ENCODE assay signal across 8 cellular contexts in genomic region chr1:84506002-84506728, GRCh38. TPM values are rescaled to one million over a fixed set of nuclear protein-coding genes. Genes with fewer than 3 reads are reported as not detected.
DNase-seq lines count a peak whose midpoint lies in the region; ATAC-seq and TF ChIP-seq lines count a peak whose summit lies in the region.

TSS of gene GNG5 (minus strand) at chr1:84506581. CDS start at chr1:84506091, 490 bp downstream.
A gene with protein sequence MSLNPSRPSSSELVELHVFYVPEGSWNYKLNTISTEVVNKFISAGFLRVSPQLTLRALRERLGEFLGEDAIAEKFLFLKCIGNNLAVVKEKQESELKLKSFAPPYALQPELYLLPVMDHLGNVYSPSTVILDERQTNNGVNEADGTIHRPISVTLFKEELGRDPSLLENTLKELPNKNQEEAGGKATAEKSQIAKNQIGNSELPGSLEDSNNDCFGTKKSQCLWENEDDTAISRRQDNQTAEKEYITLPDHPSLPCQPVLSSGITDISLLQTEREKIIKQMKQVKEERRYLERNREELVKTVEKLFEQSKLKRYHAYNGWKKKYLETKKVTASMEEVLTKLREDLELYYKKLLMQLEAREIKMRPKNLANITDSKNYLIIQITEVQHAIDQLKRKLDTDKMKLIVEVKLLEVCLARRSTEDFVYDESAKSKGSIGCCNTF (plus strand): TSS chr1:84506386. CDS start chr1:84516360, 9,974 bp downstream.

- H3K4me3 Mint-ChIP-seq in T-cell: peak within 1 kb of the TSS; percentile 98 to 100 (median 98)

- in situ Hi-C loops in GM13977 (cut with MboI; ENCODE audit: low pct_unique_long_range_greater_than_20kb, low sequenced_read_pairs, unreplicated experiment): no loop called here

- under 1% methylated on average over 34 of the region's 60 CpGs for WGBS in prostate gland
- under 1% methylated on average over 60 of the region's 60 CpGs for WGBS in urinary bladder

- no peak for TF ChIP-seq CTCF in GM13977 (IDR thresholded peaks at IDR 0.05; ENCODE audit: extremely low read depth, insufficient read depth, missing control alignments)
- peak in 1 of 4 experiments; percentile 10 for TF ChIP-seq CTCF in prostate gland (IDR thresholded peaks at IDR 0.05)

- CTCF ChIA-PET in T-cell (lab: Charles Lee): interaction anchor here (0.5 to 2.0 kb wide), 14 partner anchors 10 to 530 kb away, joined by 3 to 11 read pairs (median 6); partner anchors contain the start of genes PRKACB (in 2 of the 2) and CTBS (in 1 of the 2)

- DNase-seq in GM13977 (ENCODE audit: low spot score) (peak; percentile 98), NCI-H146 (lab: John Stamatoyannopoulos, UW) (peak; percentile 95), T-cell (peak; percentile 91 to 98 (median 96)), amniotic stem cell (lab: John Stamatoyannopoulos, UW) (peak; percentile 92), left ventricle myocardium superior (peak; percentile 100), prostate gland (ENCODE audit: low spot score) (peak; percentile 98)

- H3K4me1 ChIP-seq in prostate gland (replicated peaks): peaks cover 2% of the 10 kb centered on the region
- H3K4me1 ChIP-seq in urinary bladder (ENCODE audit: insufficient read depth): no peaks in the 10 kb centered on the region

- H3K27ac ChIP-seq in prostate gland: peak within 1 kb of the TSS; percentile 95 to 96
- H3K27ac ChIP-seq in urinary bladder (ENCODE audit: low read depth): peak within 1 kb of the TSS; percentile 97

- no peaks in the 10 kb centered on the region for H3K36me3 ChIP-seq in prostate gland
- peaks cover 1% of the 10 kb centered on the region for H3K36me3 ChIP-seq in urinary bladder (ENCODE audit: insufficient read depth)

- peaks cover 16% of the 10 kb centered on the region for H3K36me3 Mint-ChIP-seq in T-cell

- H3K27ac Mint-ChIP-seq in T-cell: peak within 1 kb of the TSS; percentile 94 to 97

- H3K27me3 ChIP-seq in prostate gland (replicated peaks; ENCODE audit: insufficient read depth): no peaks in the 10 kb centered on the region

- H3K4me3 ChIP-seq in prostate gland (peak within 1 kb of the TSS; percentile 59 to 83), urinary bladder (ENCODE audit: low read depth, low read length) (peak within 1 kb of the TSS; percentile 75)

- H3K9me3 ChIP-seq in prostate gland: no peaks in the 10 kb centered on the region

- H3K4me1 Mint-ChIP-seq in T-cell: peaks cover 42 to 53% (median 46%) of the 10 kb centered on the region in 3 donors

- intact Hi-C loops in left ventricle myocardium superior (cut with micrococcal nuclease): no loop called here
- intact Hi-C loops in prostate gland (cut with DNase I): loop anchor here (5.0 kb wide), 1 partner anchor 66 kb away; the partner anchor contains the start of gene CTBS

- TF ChIP-seq POLR2A in prostate gland (IDR thresholded peaks at IDR 0.05): peak; percentile 79

- ATAC-seq in HG02870 (IDR thresholded peaks at IDR 0.05; ENCODE audit: unreplicated experiment) (peak; percentile 80), T-cell (replicated peaks in 1 of 4) (peak; percentile 91 to 94 (median 91)), left ventricle myocardium superior (peak; percentile 96)

- peaks cover 0 to 5% (median 2%) of the 10 kb centered on the region in 3 donors for H3K9me3 Mint-ChIP-seq in T-cell

- no peaks in the 10 kb centered on the region for H3K27me3 Mint-ChIP-seq in T-cell

- POLR2A ChIA-PET in T-cell (lab: Charles Lee): interaction anchor here (0.5 to 1.2 kb wide), 10 partner anchors 26 to 770 kb away, joined by 3 to 12 read pairs (median 3); partner anchors contain the start of genes BCL10 (in 1 of the 2) and CTBS (in 1 of the 2)

RNA-seq across cellular contexts. Expression of gene GNG5, which starts in this region (rescaled TPM):
- total RNA-seq in T-cell (10 to 100 TPM; 21.7 to 41.1 (median 34.9) TPM), left ventricle myocardium superior (213 TPM), prostate gland (100 to 1,000 TPM; 111 to 116 TPM), urinary bladder (27.1 TPM)
- polyA plus RNA-seq in urinary bladder: 121 TPM

RNA-seq across cellular contexts. Expression of the second gene that starts in this region (rescaled TPM):
- total RNA-seq in T-cell (1 to 10 TPM in 4 of 5 donors, under 1 TPM in 1; 0.25 to 3.5 (median 2.3) TPM), left ventricle myocardium superior (1.7 TPM), prostate gland (1 to 10 TPM in 1 of 2 donors, under 1 TPM in 1; 0.05 to 3.8 TPM), urinary bladder (1.2 TPM)
- polyA plus RNA-seq in urinary bladder: 0.24 TPM

Comparison
In these comparisons a context has a peak if more than half of its experiments do, and no peak if none do; other contexts are left out.
1. Peak in every context shown above with its lines: DNase-seq, ATAC-seq, H3K4me3 ChIP-seq and H3K27ac ChIP-seq.